Comparison of ENCODE assay signal across 8 cellular contexts in the genomic region with DNA sequence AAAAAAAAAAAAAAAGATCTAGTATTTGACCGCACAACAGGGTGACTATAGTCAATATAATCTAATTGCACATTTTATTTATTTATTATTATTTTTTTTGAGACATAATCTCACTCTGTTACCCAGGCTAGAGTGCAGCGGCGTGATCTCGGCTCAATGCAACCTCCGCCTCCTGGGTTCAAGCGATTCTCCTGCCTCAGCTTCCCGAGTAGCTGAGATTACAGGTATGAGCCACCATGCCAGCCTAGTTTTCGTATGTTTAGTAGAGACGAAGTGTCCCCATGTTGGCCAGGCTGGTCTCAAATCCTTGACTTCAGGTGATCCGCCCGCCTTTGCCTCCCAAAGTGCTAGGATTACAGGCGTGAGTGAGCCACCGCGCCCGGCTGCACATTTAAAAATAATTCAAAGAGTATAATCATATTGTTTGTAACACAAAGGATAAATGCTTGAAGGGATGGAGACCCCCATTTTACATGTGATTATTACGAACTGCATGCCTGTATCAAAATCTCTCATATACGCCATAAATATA. TPM values are rescaled to one million over a fixed set of nuclear protein-coding genes. Genes with fewer than 3 reads are reported as not detected.
A peak's percentile ranks its signal among the peaks of the same experiment; 100 is the strongest.
DNase-seq lines count a peak whose midpoint lies in the region; TF ChIP-seq lines count a peak whose summit lies in the region.

No MANE protein-coding gene starts in this region.

- H3K27me3 ChIP-seq in PC-9 (ENCODE audit: insufficient read depth, low read depth) (no peaks in the 10 kb centered on the region), esophagus squamous epithelium (no peaks in the 10 kb centered on the region)

- in situ Hi-C loops in G401 (cut with HindIII; ENCODE audit: low sequenced_read_pairs), result no loop called here

- H3K27ac Mint-ChIP-seq in progenitor cell of endocrine pancreas, result peak overlapping the region; percentile 97

- H3K36me3 ChIP-seq in PC-9 (ENCODE audit: low read depth), result no peaks in the 10 kb centered on the region; the same call in 1 of the 2 replicates
- peaks cover 2 to 39% (median 16%) of the 10 kb centered on the region in 3 donors for H3K36me3 ChIP-seq in esophagus squamous epithelium

- DNase-seq in G401 (ENCODE audit: low spot score) (peak; percentile 17), PC-9 (no peak), esophagus squamous epithelium (lab: John Stamatoyannopoulos, UW) (no peak), progenitor cell of endocrine pancreas (ENCODE audit: low spot score, unreplicated experiment) (no peak), SHP77 (lab: John Stamatoyannopoulos, UW) (no peak), NCI-H2107 (lab: John Stamatoyannopoulos, UW) (no peak), HK-2 (ENCODE audit: unreplicated experiment) (no peak), iPS-NIHi7 (ENCODE audit: extremely low spot score) (no peak)

- H3K4me3 Mint-ChIP-seq in progenitor cell of endocrine pancreas (ENCODE audit: low read depth), result peak overlapping the region; percentile 95

- H3K9me3 Mint-ChIP-seq in progenitor cell of endocrine pancreas (ENCODE audit: low read depth), result no peaks in the 10 kb centered on the region

- H3K4me1 ChIP-seq in PC-9 (replicated peaks; ENCODE audit: insufficient read depth), result peaks cover 12% of the 10 kb centered on the region
- peaks cover 7 to 29% (median 10%) of the 10 kb centered on the region in 3 donors for H3K4me1 ChIP-seq in esophagus squamous epithelium

- peak overlapping the region; percentile 85 for H3K4me2 ChIP-seq in PC-9

- peaks cover 21% of the 10 kb centered on the region for H3K79me2 ChIP-seq in PC-9 (ENCODE audit: low read depth)

- peaks cover 6% of the 10 kb centered on the region for H3K27me3 Mint-ChIP-seq in progenitor cell of endocrine pancreas

- TF ChIP-seq CTCF in PC-9 (conservative IDR thresholded peaks at IDR 0.05) (no peak), esophagus squamous epithelium (IDR thresholded peaks at IDR 0.05) (no peak), progenitor cell of endocrine pancreas (IDR thresholded peaks at IDR 0.05; ENCODE audit: unreplicated experiment) (no peak)

- H3K4me3 ChIP-seq in PC-9 (peak overlapping the region; percentile 83), esophagus squamous epithelium (peak overlapping the region; percentile 71 to 100 (median 94))

- 25 to 35% methylated on average over 16 to 17 of the region's 17 CpGs for WGBS in esophagus squamous epithelium, 2 donors

- H3F3A ChIP-seq in PC-9 (ENCODE audit: insufficient read depth, low read depth), result peaks cover 20% of the 10 kb centered on the region

- 0 out of 2 replicates have a peak, but pooled peaks cover 2% of the 10 kb centered on the region for H4K20me1 ChIP-seq in PC-9 (ENCODE audit: insufficient read depth)

- H3K9me2 ChIP-seq in PC-9 (ENCODE audit: insufficient read depth), result no peaks in the 10 kb centered on the region

- H3K27ac ChIP-seq in PC-9 (0 out of 2 replicates have a peak overlapping the region, but pooled peaks have one; percentile 52), esophagus squamous epithelium (peak overlapping the region in 3 of 4 donors; percentile 71 to 92 (median 90))

- CTCF ChIA-PET in PC-9 (lab: Charles Lee), result interaction anchor here (0.6 kb wide), 1 partner anchor 1815 kb away, joined by 10 read pairs; no protein-coding TSS in a partner anchor

- intact Hi-C loops in PC-9 (cut with micrococcal nuclease; ENCODE audit: unreplicated experiment) (loop anchor here (5.0 kb wide), 1 partner anchor 224 kb away; a partner anchor contains a TSS), esophagus squamous epithelium (cut with DNase I) (no loop called here)

- POLR2A ChIA-PET in PC-9 (lab: Charles Lee; ENCODE audit: unreplicated experiment), result no interaction called here

- peak overlapping the region; percentile 97 for H2AFZ ChIP-seq in PC-9

- peaks cover 6% of the 10 kb centered on the region for H3K36me3 Mint-ChIP-seq in progenitor cell of endocrine pancreas (ENCODE audit: insufficient read depth)

- no peaks in the 10 kb centered on the region for H3K9me3 ChIP-seq in PC-9 (ENCODE audit: insufficient read depth, low read depth)
- no peaks in the 10 kb centered on the region for H3K9me3 ChIP-seq in esophagus squamous epithelium

- H3K4me1 Mint-ChIP-seq in progenitor cell of endocrine pancreas (ENCODE audit: low read depth), result peaks cover 11% of the 10 kb centered on the region

- no peak for TF ChIP-seq POLR2A in esophagus squamous epithelium (IDR thresholded peaks at IDR 0.05)

- BruUV-seq in PC-9 (replicated peaks; lab: Mats Ljungman, UMichigan), result no TSS peak

RNA-seq across cellular contexts. Expression of a gene that starts 0.8 kb away (rescaled TPM):
- total RNA-seq in G401 (2014; rRNA removed; shearing (Covaris generic)), result 12.8 and 18.0 TPM in 2 replicates
- total RNA-seq in PC-9 (2021) (32.8 and 35.0 TPM in 2 replicates), esophagus squamous epithelium (10 to 100 TPM in 2 of 4 donors, 1 to 10 TPM in 2; 9.4 to 22.7 (median 11.5) TPM), progenitor cell of endocrine pancreas (45.0 and 45.3 TPM in 2 replicates)

RNA-seq across cellular contexts. Expression of a gene that starts 1.1 kb away (rescaled TPM):
- not detected in 2 replicates for total RNA-seq in G401 (2014; rRNA removed; shearing (Covaris generic))
- 1.8 and 2.4 TPM in 2 replicates for total RNA-seq in PC-9 (2021)
- total RNA-seq in esophagus squamous epithelium, result under 1 TPM in 3 of 4 donors, not detected in 1; 0.21 to 0.42 (median 0.38) TPM
- total RNA-seq in progenitor cell of endocrine pancreas, result 1.1 TPM in 2 replicates

RNA-seq across cellular contexts. Expression of a gene that starts 33.7 kb away (rescaled TPM):
- 11.0 and 16.2 TPM in 2 replicates for total RNA-seq in G401 (2014; rRNA removed; shearing (Covaris generic))
- 28.8 and 29.2 TPM in 2 replicates for total RNA-seq in PC-9 (2021)
- total RNA-seq in esophagus squamous epithelium, result 1 to 10 TPM; 4.5 to 9.7 (median 8.4) TPM
- 23.5 and 23.9 TPM in 2 replicates for total RNA-seq in progenitor cell of endocrine pancreas

RNA-seq across cellular contexts. Expression of a gene that starts 39.9 kb away (rescaled TPM):
- total RNA-seq in G401 (2014; rRNA removed; shearing (Covaris generic)), result 71.5 and 89.1 TPM in 2 replicates
- total RNA-seq in PC-9 (2021) (25.7 and 37.5 TPM in 2 replicates), esophagus squamous epithelium (10 to 100 TPM; 18.5 to 27.8 (median 21.0) TPM), progenitor cell of endocrine pancreas (39.4 and 41.8 TPM in 2 replicates)

RNA-seq across cellular contexts. Expression of a gene that starts 54.9 kb away (rescaled TPM):
- total RNA-seq in G401 (2014; rRNA removed; shearing (Covaris generic)), result not detected in 2 replicates
- not detected in 2 replicates for total RNA-seq in PC-9 (2021)
- not detected for total RNA-seq in esophagus squamous epithelium
- total RNA-seq in progenitor cell of endocrine pancreas, result 0.78 TPM in 1 of 2 replicates, not detected in the other
